Comparison of ENCODE assay signal across 10 cellular contexts in genomic region chr2:9174771-9175441, GRCh38. TPM values are rescaled to one million over a fixed set of nuclear protein-coding genes. Genes with fewer than 3 reads are reported as not detected.
DNase-seq lines count a peak whose midpoint lies in the region; TF ChIP-seq lines count a peak whose summit lies in the region.
"Had no signal": no experiment of that assay in that cellular context is flagged by ENCODE, and none has a peak within 500 bp of the region (broad histone marks: within the 10 kb centered on the region; RNA-seq: fewer than 3 reads in every experiment).

No MANE protein-coding gene starts in this region.

- intact Hi-C loops in CD4-positive, alpha-beta memory T cell (cut with micrococcal nuclease), result no loop called here

- DNase-seq in HFF-Myc (ENCODE audit: extremely low read depth, low read depth) (peak; percentile 65), RKO (ENCODE audit: low spot score) (peak; percentile 62), foreskin fibroblast (peak; percentile 89 to 91), hippocampal formation (lab: John Stamatoyannopoulos, UW) (no peak), KG1 (lab: John Stamatoyannopoulos, UW) (no peak), AML-193 (lab: John Stamatoyannopoulos, UW) (no peak)
- no peak for DNase-seq in CD4-positive, alpha-beta memory T cell
- DNase-seq: activated T-cell treated with anti-CD3 and anti-CD28 coated beads for 4 hours had no signal

- H3K27ac Mint-ChIP-seq in CD4-positive, alpha-beta memory T cell, result no peak overlapping the region
- H3K27ac Mint-ChIP-seq: memory B cell had no signal

- no peaks in the 10 kb centered on the region for H3K9me3 Mint-ChIP-seq in CD4-positive, alpha-beta memory T cell
- H3K9me3 Mint-ChIP-seq: memory B cell had no signal

- H3K4me1 ChIP-seq in ACC112 (ENCODE audit: control insufficient read depth, insufficient read depth, low read length, unreplicated experiment), result peaks cover 30% of the 10 kb centered on the region
- H3K4me1 ChIP-seq in CD4-positive, alpha-beta memory T cell (ENCODE audit: insufficient read depth, low read length), result no peaks in the 10 kb centered on the region

- H3K27ac ChIP-seq in ACC112 (ENCODE audit: low read depth, low read length), result peak overlapping the region; percentile 45; the same call in 1 of the 2 replicates
- H3K27ac ChIP-seq in CD4-positive, alpha-beta memory T cell (ENCODE audit: low read depth, low read length), result no peak overlapping the region

- no peaks in the 10 kb centered on the region for H3K36me3 ChIP-seq in ACC112 (ENCODE audit: insufficient read depth, low read length)
- no peaks in the 10 kb centered on the region for H3K36me3 ChIP-seq in CD4-positive, alpha-beta memory T cell (ENCODE audit: insufficient read depth, low read length)

- H3K79me2 ChIP-seq in ACC112 (ENCODE audit: control insufficient read depth, insufficient read depth, low read length, unreplicated experiment), result no peaks in the 10 kb centered on the region

- TF ChIP-seq CTCF in HFF-Myc (IDR thresholded peaks at IDR 0.05; ENCODE audit: low read depth, low read length, missing control alignments) (no peak), foreskin fibroblast (IDR thresholded peaks at IDR 0.05; ENCODE audit: low read depth, low read length) (no peak)

- H2AFZ ChIP-seq in ACC112 (ENCODE audit: low read length, unreplicated experiment), result peak overlapping the region; percentile 78

- POLR2A ChIA-PET in CD4-positive, alpha-beta memory T cell (lab: Charles Lee; ENCODE audit: partially characterized antibody), result no interaction called here

- CTCF ChIA-PET in CD4-positive, alpha-beta memory T cell (lab: Charles Lee; ENCODE audit: partially characterized antibody), result no interaction called here

- H3K4me3 Mint-ChIP-seq in CD4-positive, alpha-beta memory T cell, result no peak overlapping the region
- H3K4me3 Mint-ChIP-seq: memory B cell had no signal

- no peaks in the 10 kb centered on the region for H3K36me3 Mint-ChIP-seq in CD4-positive, alpha-beta memory T cell
- H3K36me3 Mint-ChIP-seq: memory B cell had no signal

- no peak overlapping the region for H3K4me3 ChIP-seq in ACC112 (ENCODE audit: low read depth, low read length)
- no peak overlapping the region for H3K4me3 ChIP-seq in HFF-Myc (replicated peaks; ENCODE audit: low read depth, low read length)
- H3K4me3 ChIP-seq in foreskin fibroblast (ENCODE audit: low read depth in 1 of 2, low read length in 2 of 2), result no peak overlapping the region
- no peak overlapping the region for H3K4me3 ChIP-seq in CD4-positive, alpha-beta memory T cell (ENCODE audit: low read length in 2 of 2)

- H3K9me3 ChIP-seq in CD4-positive, alpha-beta memory T cell (ENCODE audit: control insufficient read depth in 1 of 2, low read length in 2 of 2), result no peaks in the 10 kb centered on the region

- no peaks in the 10 kb centered on the region for H3K27me3 ChIP-seq in ACC112 (ENCODE audit: insufficient read depth, low read length)
- H3K27me3 ChIP-seq in CD4-positive, alpha-beta memory T cell (ENCODE audit: insufficient read depth, low read length), result no peaks in the 10 kb centered on the region

- H3K27me3 Mint-ChIP-seq in CD4-positive, alpha-beta memory T cell, result peaks cover 16 to 25% of the 10 kb centered on the region in 2 donors

- no peaks in the 10 kb centered on the region for H3K4me1 Mint-ChIP-seq in CD4-positive, alpha-beta memory T cell

RNA-seq across cellular contexts. Expression of gene ASAP2, which starts 31.7 kb away (rescaled TPM):
- total RNA-seq in CD4-positive, alpha-beta memory T cell, result not detected
- polyA plus RNA-seq in CD4-positive, alpha-beta memory T cell, result not detected

Comparison
In these comparisons a context has a peak if more than half of its experiments do, and no peak if none do; other contexts are left out.
1. DNase-seq: peak in HFF-Myc (single experiment), RKO (single experiment) and foreskin fibroblast (2 of 2); none in CD4-positive, alpha-beta memory T cell (0 of 5), hippocampal formation (0 of 2), KG1 (single experiment) and AML-193 (0 of 2).